ENCODE assay signal across 15 cellular contexts in the genomic region with DNA sequence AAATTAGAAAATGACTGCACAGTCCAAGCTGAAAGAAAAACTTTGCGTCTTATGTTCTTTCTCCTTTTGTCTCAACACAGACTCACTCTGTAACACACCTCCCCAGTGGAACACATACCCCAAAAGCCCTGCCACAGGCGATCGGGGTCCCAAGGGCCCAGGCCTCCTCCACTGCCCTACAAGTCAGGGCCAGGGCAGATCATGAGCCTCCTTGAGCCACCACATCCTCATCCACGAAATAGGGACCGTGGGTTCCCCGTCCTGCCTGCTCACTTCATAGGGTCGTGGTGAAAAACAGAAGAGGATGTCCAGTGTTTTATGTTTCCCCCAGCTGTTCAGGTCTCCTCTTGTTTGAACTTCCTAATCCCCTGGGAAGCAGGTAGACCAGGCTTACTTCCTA.
"Had no signal": no experiment of that assay in that cellular context is flagged by ENCODE, and none has a peak within 500 bp of the region (broad histone marks: within the 10 kb centered on the region; RNA-seq: fewer than 3 reads in every experiment).

No MANE protein-coding gene starts in this region.

- H3K36me3 Mint-ChIP-seq: naive B cell had no signal

- H3K4me3 Mint-ChIP-seq: activated CD4-positive, alpha-beta T cell treated with anti-CD3 and anti-CD28 coated beads, Interleukin-2, amount 10 ng/mL, durations not matched to agents 7 days and 5 days; naive B cell; T-helper 2 cell treated with Interferon-gamma antibody and Interleukin-4, amounts not matched to agents 5 μg/mL and 100 μg/mL, for 36 hours had no signal

- H3K9me3 Mint-ChIP-seq: activated CD4-positive, alpha-beta T cell treated with anti-CD3 and anti-CD28 coated beads, Interleukin-2, amount 10 ng/mL, durations not matched to agents 7 days and 5 days; naive B cell; T-helper 2 cell treated with Interferon-gamma antibody and Interleukin-4, amounts not matched to agents 5 μg/mL and 100 μg/mL, for 36 hours had no signal

- H3K27ac Mint-ChIP-seq: activated CD4-positive, alpha-beta T cell treated with anti-CD3 and anti-CD28 coated beads, Interleukin-2, amount 10 ng/mL, durations not matched to agents 7 days and 5 days; T-helper 2 cell treated with Interferon-gamma antibody and Interleukin-4, amounts not matched to agents 5 μg/mL and 100 μg/mL, for 36 hours had no signal

- ATAC-seq: gastroesophageal sphincter; heart left ventricle; left ventricle myocardium superior; mucosa of descending colon; pancreas; right lobe of liver; stimulated activated naive CD8-positive, alpha-beta T cell treated with anti-CD3 and anti-CD28 coated beads, Interleukin-15, Interleukin-2, amounts not matched to agents 100 U/mL and 50 U/mL, for 24 hours had no signal

- DNase-seq: activated CD4-positive, alpha-beta T cell treated with anti-CD3 and anti-CD28 coated beads, Interleukin-2, amount 10 ng/mL, durations not matched to agents 7 days and 5 days; activated gamma-delta T cell; activated T-cell treated with anti-CD3 and anti-CD28 coated beads, Interleukin-2, amount 50 U/mL, for 1 hour; effector CD4-positive, alpha-beta T cell; heart left ventricle; left ventricle myocardium superior; mucosa of descending colon; naive B cell; pancreas; SHP77 treated with DMSO at 0.1 percent for 48 hours; SK-N-SH; stimulated activated naive CD8-positive, alpha-beta T cell treated with anti-CD3 and anti-CD28 coated beads, Interleukin-15, Interleukin-2, amounts not matched to agents 100 U/mL and 50 U/mL, for 24 hours had no signal
